31 cellular contexts compared by ENCODE assay signal in the genomic region with DNA sequence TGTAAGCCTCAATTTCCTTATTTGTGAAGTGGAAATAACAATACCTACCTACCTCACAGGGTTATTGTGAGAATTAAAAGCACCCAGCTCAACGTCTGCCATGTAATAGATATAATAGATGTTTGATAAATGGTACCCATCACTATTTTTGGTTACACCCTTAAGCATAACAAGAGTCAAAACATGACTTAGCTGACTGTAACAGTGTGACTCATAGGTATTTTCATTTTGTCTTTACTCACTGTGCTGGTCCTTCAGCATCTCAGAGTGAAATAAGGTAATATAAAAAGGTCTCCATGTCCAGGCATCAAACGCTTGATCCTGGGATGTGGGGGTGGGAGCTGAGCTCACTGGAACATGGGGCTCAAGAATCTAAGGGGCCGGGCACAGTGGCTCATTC. TPM values are rescaled to one million over a fixed set of nuclear protein-coding genes. Genes with fewer than 3 reads are reported as not detected.
DNase-seq lines count a peak whose midpoint lies in the region; ATAC-seq and TF ChIP-seq lines count a peak whose summit lies in the region.
"Had no signal": no experiment of that assay in that cellular context is flagged by ENCODE, and none has a peak within 500 bp of the region (broad histone marks: within the 10 kb centered on the region; RNA-seq: fewer than 3 reads in every experiment).

No MANE protein-coding gene starts in this region.

- H3K4me1 ChIP-seq in PC-3 (ENCODE audit: insufficient read depth, low read length) = peaks cover 20% of the 10 kb centered on the region
- H3K4me1 ChIP-seq in foreskin keratinocyte = no peaks in the 10 kb centered on the region
- H3K4me1 ChIP-seq: ascending aorta, left lung, right lobe of liver, vagina had no signal

- no peak overlapping the region for H3K4me3 ChIP-seq in PC-3 (ENCODE audit: low read length)
- H3K4me3 ChIP-seq: ascending aorta, left lung, right lobe of liver, vagina had no signal

- H3K79me2 ChIP-seq in PC-3 (ENCODE audit: low read length) = no peaks in the 10 kb centered on the region

- peak; percentile 91 to 96 for ATAC-seq in activated CD4-positive, CD25-positive, alpha-beta regulatory T cell treated with anti-CD3 and anti-CD28 coated beads, Interleukin-2, amount 50 U/mL, for 24 hours
- ATAC-seq in PC-3 = peak; percentile 69
- ATAC-seq in foreskin keratinocyte = peak; percentile 39
- no peak for ATAC-seq in HG03342 (IDR thresholded peaks at IDR 0.05; ENCODE audit: unreplicated experiment)
- ATAC-seq in GM21447 (IDR thresholded peaks at IDR 0.05; ENCODE audit: unreplicated experiment) = no peak
- ATAC-seq: left lung, right lobe of liver had no signal

- no peaks in the 10 kb centered on the region for H3K9me2 ChIP-seq in PC-3 (replicated peaks; ENCODE audit: low read length)
- H3K9me2 ChIP-seq: SK-N-SH had no signal

- H4K20me1 ChIP-seq in PC-3 (ENCODE audit: low read length) = no peaks in the 10 kb centered on the region

- no peaks in the 10 kb centered on the region for H3K36me3 ChIP-seq in PC-3 (ENCODE audit: low read depth, low read length)
- H3K36me3 ChIP-seq: ascending aorta, left lung, right lobe of liver, vagina had no signal

- POLR2A ChIA-PET in PC-3 (lab: Charles Lee; ENCODE audit: unreplicated experiment) = interaction anchor here (0.6 kb wide), 1 partner anchor 11 kb away, joined by 5 read pairs; no protein-coding TSS in a partner anchor

- H3K27me3 ChIP-seq in PC-3 (ENCODE audit: low read length) (no peaks in the 10 kb centered on the region), foreskin keratinocyte (peaks cover 57% of the 10 kb centered on the region)
- H3K27me3 ChIP-seq: vagina had no signal

- CTCF ChIA-PET in PC-3 (lab: Charles Lee) = interaction anchor here (0.6 kb wide), 1 partner anchor 61 kb away, joined by 4 read pairs; no protein-coding TSS in a partner anchor

- no peak overlapping the region for H3K27ac ChIP-seq in PC-3 (ENCODE audit: low read length)
- no peak overlapping the region for H3K27ac ChIP-seq in foreskin keratinocyte
- H3K27ac ChIP-seq: 22Rv1, ascending aorta, left lung, right lobe of liver, vagina had no signal

- H3K9me3 ChIP-seq in PC-3 (ENCODE audit: low read length) = no peaks in the 10 kb centered on the region
- H3K9me3 ChIP-seq: ascending aorta, left lung, right lobe of liver, SK-N-SH, vagina had no signal

- intact Hi-C loops in PC-3 (cut with micrococcal nuclease) = no loop called here

- H3F3A ChIP-seq in PC-3 (ENCODE audit: low read length, unreplicated experiment) = no peaks in the 10 kb centered on the region

- no TSS peak for BruUV-seq in PC-3 (replicated peaks; lab: Mats Ljungman, UMichigan)

- no peak overlapping the region for H2AFZ ChIP-seq in PC-3 (ENCODE audit: low read length)

- peak overlapping the region; percentile 12 for H3K4me2 ChIP-seq in PC-3 (ENCODE audit: low read length)
- H3K4me2 ChIP-seq: SK-N-SH had no signal

- no peak overlapping the region for H3K9ac ChIP-seq in PC-3 (ENCODE audit: low read length)
- H3K9ac ChIP-seq: SK-N-SH had no signal

- TF ChIP-seq CTCF in PC-3 (conservative IDR thresholded peaks at IDR 0.05; ENCODE audit: low read depth, low read length) (no peak), foreskin keratinocyte (conservative IDR thresholded peaks at IDR 0.05) (no peak)

- DNase-seq in activated CD4-positive, CD25-positive, alpha-beta regulatory T cell treated with anti-CD3 and anti-CD28 coated beads, Interleukin-2, amount 50 U/mL, for 72 hours = no peak
- DNase-seq in ELR (ENCODE audit: low read depth) = peak; percentile 49
- DNase-seq in PC-3 = peak; percentile 57
- DNase-seq in foreskin keratinocyte = peak in 1 of 2 donors; percentile 23
- DNase-seq in GM19240 (ENCODE audit: insufficient read length, low spot score) = no peak
- DNase-seq: activated CD4-positive, alpha-beta T cell treated with anti-CD3 and anti-CD28 coated beads for 1 hour; activated CD8-positive, alpha-beta memory T cell treated with anti-CD3 and anti-CD28 coated beads for 24 hours; activated naive CD4-positive, alpha-beta T cell treated with anti-CD3 and anti-CD28 coated beads, Interleukin-2, amount 10 ng/mL, durations not matched to agents 7 days and 5 days; CD8-positive, alpha-beta memory T cell; central memory CD4-positive, alpha-beta T cell; DMS 273 treated with DMSO at 0.1 percent for 48 hours; endodermal cell; H7; KG1; left lung; NCI-H1436; right lobe of liver; SK-N-SH; stimulated activated CD4-positive, alpha-beta T cell treated with anti-CD3 and anti-CD28 coated beads, Interleukin-12 subunit alpha, Interleukin-12 subunit beta, amount 100 ng/mL, for 4 hours; stimulated activated CD4-positive, alpha-beta T cell treated with anti-CD3 and anti-CD28 coated beads, Interleukin-4, amount 100 ng/mL, for 24 hours; stimulated activated naive B cell treated with anti-CD40 and anti-IgM and Interleukin-4, amounts not matched to agents 10 μg/mL and 1 μg/mL and 100 μg/mL, for 72 hours had no signal

RNA-seq across cellular contexts. Expression of gene CPLX3, which starts 3.1 kb away (rescaled TPM):
- not detected in 2 replicates for total RNA-seq in PC-3 (2014; rRNA removed)
- not detected in 2 replicates for total RNA-seq in foreskin keratinocyte
- polyA plus RNA-seq in foreskin keratinocyte = not detected in 2 replicates
- total RNA-seq: ascending aorta; CD8-positive, alpha-beta memory T cell; endodermal cell; glomerular endothelial cell; left lung; mesenteric fat pad; myocyte; progenitor cell of endocrine pancreas; right lobe of liver; vagina had no signal
- polyA plus RNA-seq: CD8-positive, alpha-beta memory T cell; SK-N-SH had no signal

RNA-seq across cellular contexts. Expression of gene ULK3, which starts 13.5 kb away (rescaled TPM):
- total RNA-seq in PC-3 (2014; rRNA removed) = 20.3 and 29.7 TPM in 2 replicates
- 9.4 and 9.8 TPM in 2 replicates for total RNA-seq in foreskin keratinocyte
- 9.1 TPM in 2 replicates for polyA plus RNA-seq in foreskin keratinocyte

RNA-seq across cellular contexts. Expression of gene LMAN1L, which starts 16.9 kb away (rescaled TPM):
- total RNA-seq in PC-3 (2014; rRNA removed) (not detected in 2 replicates), foreskin keratinocyte (not detected in 2 replicates)
- polyA plus RNA-seq in foreskin keratinocyte = not detected in 2 replicates
- total RNA-seq: ascending aorta, endodermal cell, H7, mesenteric fat pad, myocyte, progenitor cell of endocrine pancreas, right lobe of liver, vagina had no signal
- polyA plus RNA-seq: CD8-positive, alpha-beta memory T cell had no signal

RNA-seq across cellular contexts. Expression of gene SCAMP2, which starts 43.7 kb away (rescaled TPM):
- total RNA-seq in PC-3 (2014; rRNA removed) (30.1 and 39.1 TPM in 2 replicates), foreskin keratinocyte (44.9 and 47.5 TPM in 2 replicates)
- polyA plus RNA-seq in foreskin keratinocyte = 53.2 and 56.6 TPM in 2 replicates

RNA-seq across cellular contexts. Expression of gene CSK, which starts 47.6 kb away (rescaled TPM):
- total RNA-seq in PC-3 (2014; rRNA removed) (38.0 and 50.3 TPM in 2 replicates), foreskin keratinocyte (39.7 and 47.8 TPM in 2 replicates)
- 46.0 and 53.0 TPM in 2 replicates for polyA plus RNA-seq in foreskin keratinocyte

Comparison
In these comparisons a context has a peak if more than half of its experiments do, and no peak if none do; other contexts are left out.
1. ATAC-seq: peak in activated CD4-positive, CD25-positive, alpha-beta regulatory T cell treated with anti-CD3 and anti-CD28 coated beads, Interleukin-2, amount 50 U/mL, for 24 hours (2 of 2), PC-3 (single experiment) and foreskin keratinocyte (single experiment); none in HG03342 (single experiment) and GM21447 (single experiment).
2. DNase-seq: peak in ELR (single experiment) and PC-3 (single experiment); none in activated CD4-positive, CD25-positive, alpha-beta regulatory T cell treated with anti-CD3 and anti-CD28 coated beads, Interleukin-2, amount 50 U/mL, for 72 hours (single experiment) and GM19240 (single experiment).